Comparison of ENCODE assay signal across 8 cellular contexts in genomic region chr7:12067156-12067831, GRCh38.
DNase-seq lines count a peak whose midpoint lies in the region; ATAC-seq and TF ChIP-seq lines count a peak whose summit lies in the region.

No MANE protein-coding gene starts in this region.

- H3K4me1 ChIP-seq in mucosa of descending colon (ENCODE audit: low read depth), result no peaks in the 10 kb centered on the region

- TF ChIP-seq POLR2A in GM18505 (IDR thresholded peaks at IDR 0.05; ENCODE audit: borderline replicate concordance, extremely low read depth, insufficient read depth, insufficient read length), result no peak

- in situ Hi-C loops in ACHN (cut with HindIII; ENCODE audit: low pct_ligation_motif_present, low pct_unique_long_range_greater_than_20kb, low sequenced_read_pairs), result no loop called here

- ATAC-seq in GM18505 (IDR thresholded peaks at IDR 0.05; ENCODE audit: unreplicated experiment) (peak; percentile 69), HG03095 (IDR thresholded peaks at IDR 0.05; ENCODE audit: unreplicated experiment) (peak; percentile 54), mucosa of descending colon (peak; percentile 70)

- peak; percentile 33 for TF ChIP-seq CTCF in mucosa of descending colon (IDR thresholded peaks at IDR 0.05)

- H3K36me3 ChIP-seq in mucosa of descending colon (ENCODE audit: low read depth), result no peaks in the 10 kb centered on the region

- DNase-seq in ACHN (peak; percentile 81), NCI-H446 (lab: John Stamatoyannopoulos, UW) (peak; percentile 71 to 77), mucosa of descending colon (peak in 2 of 3 donors; percentile 26 to 86)
- peak; percentile 49 for DNase-seq in activated CD4-positive, alpha-beta T cell treated with anti-CD3 and anti-CD28 coated beads, Interleukin-2, amount 50 U/mL, for 1 hour
- peak; percentile 41 for DNase-seq in effector CD4-positive, alpha-beta T cell
- peak; percentile 5 to 34 for DNase-seq in stimulated activated CD8-positive, alpha-beta memory T cell treated with anti-CD3 and anti-CD28 coated beads, Interleukin-7, amount 100 ng/mL, for 48 hours (ENCODE audit: extremely low read depth in 1 of 2, low read depth in 1 of 2)

- H3K9me3 ChIP-seq in mucosa of descending colon, result no peaks in the 10 kb centered on the region

- intact Hi-C loops in mucosa of descending colon (cut with DNase I, micrococcal nuclease), result loop anchor here (2.0 to 10.0 kb wide), 2 partner anchors 256 to 258 kb away; no protein-coding TSS in a partner anchor

- H3K4me3 ChIP-seq in mucosa of descending colon, result no peak overlapping the region

Comparison
In these comparisons a context has a peak if more than half of its experiments do, and no peak if none do; other contexts are left out.
1. DNase-seq: peak in every context shown above with its lines; median percentile 81 in ACHN; 74 in NCI-H446; 56 in mucosa of descending colon; 49 in activated CD4-positive, alpha-beta T cell treated with anti-CD3 and anti-CD28 coated beads, Interleukin-2, amount 50 U/mL, for 1 hour; 41 in effector CD4-positive, alpha-beta T cell; 20 in stimulated activated CD8-positive, alpha-beta memory T cell treated with anti-CD3 and anti-CD28 coated beads, Interleukin-7, amount 100 ng/mL, for 48 hours.